Comparison of ENCODE assay signal across 21 cellular contexts in the genomic region with DNA sequence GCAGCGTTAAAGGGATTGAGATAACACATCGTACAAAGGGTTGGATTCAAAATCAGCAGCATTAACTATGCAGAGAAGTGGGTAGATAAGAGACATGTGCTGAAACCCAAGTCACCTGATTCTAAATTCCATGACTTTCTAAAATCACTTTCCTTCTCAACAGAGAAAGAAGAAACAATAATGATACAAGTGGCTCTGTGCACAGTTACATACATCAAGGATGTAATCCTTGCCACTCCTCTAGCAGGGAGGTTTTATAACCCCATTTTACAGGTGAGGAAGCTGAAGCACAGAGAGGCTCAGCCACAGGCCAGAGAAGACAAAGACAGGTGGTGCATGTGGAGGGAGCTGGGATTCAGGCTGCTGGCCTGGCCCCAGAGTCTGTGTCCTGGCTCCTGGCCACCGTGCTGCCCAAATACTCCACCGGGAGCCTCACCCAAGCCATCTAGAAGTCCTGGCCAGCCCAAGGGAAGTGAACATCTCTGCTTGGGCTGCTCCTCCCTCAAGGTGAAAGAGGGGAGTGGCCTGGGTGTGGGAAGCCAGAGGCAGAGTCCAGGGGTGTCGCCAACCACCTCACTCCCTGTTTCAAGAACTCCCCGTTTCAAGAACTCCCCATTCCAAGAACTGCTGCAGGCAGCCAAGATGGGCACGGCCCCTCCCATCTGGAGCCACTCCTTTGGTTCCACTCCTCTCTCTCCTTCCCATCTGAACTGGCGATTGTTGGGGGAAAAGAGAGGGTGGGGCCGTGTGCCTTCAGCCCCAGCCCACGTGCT.
DNase-seq lines count a peak whose midpoint lies in the region; ATAC-seq, FAIRE-seq and TF ChIP-seq lines count a peak whose summit lies in the region.
"Had no signal": no experiment of that assay in that cellular context is flagged by ENCODE, and none has a peak within 500 bp of the region (broad histone marks: within the 10 kb centered on the region; RNA-seq: fewer than 3 reads in every experiment).

No MANE protein-coding gene starts in this region.

- TF ChIP-seq CTCF in HCT116 (IDR thresholded peaks at IDR 0.05 in 2 of 3, conservative IDR thresholded peaks at IDR 0.05 in 1 of 3; ENCODE audit: borderline replicate concordance in 1 of 3, insufficient read depth in 1 of 3, low read depth in 2 of 3, low read length in 2 of 3) (no peak), sigmoid colon (IDR thresholded peaks at IDR 0.05) (no peak), GM13976 (IDR thresholded peaks at IDR 0.05; ENCODE audit: borderline replicate concordance, control extremely low read depth, extremely low read depth, insufficient read depth, missing control alignments) (no peak)

- CTCF ChIA-PET in HCT116 (lab: Charles Lee), result no interaction called here

- peak overlapping the region; percentile 21 to 96 (median 84); a peak in 19 of 22 replicates for H3K4me2 ChIP-seq in BLaER1 treated with 17β-estradiol and CSF1 and Interleukin-3, amounts not matched to agents 10 nM and 100 nM
- no peak overlapping the region for H3K4me2 ChIP-seq in HCT116 (ENCODE audit: low read length)

- no peak for TF ChIP-seq RAD21 in HCT116 (IDR thresholded peaks at IDR 0.05; ENCODE audit: low read depth)

- intact Hi-C loops in HCT116 (cut with micrococcal nuclease) (no loop called here), sigmoid colon (cut with DNase I) (no loop called here)

- H3K27me3 ChIP-seq in BLaER1 treated with 17β-estradiol and CSF1 and Interleukin-3, amounts not matched to agents 10 nM and 100 nM, result peaks cover 0 to 29% (median 0%) of the 10 kb centered on the region in 11 experiments; a peak in 5 of 22 replicates
- no peaks in the 10 kb centered on the region for H3K27me3 ChIP-seq in HCT116 (ENCODE audit: insufficient read depth, low read length)
- H3K27me3 ChIP-seq in sigmoid colon, result peaks cover 0 to 7% (median 0%) of the 10 kb centered on the region in 3 donors

- H2AFZ ChIP-seq in HCT116 (ENCODE audit: low read depth, low read length, poor library complexity, severe bottlenecking), result no peak overlapping the region

- no peak for TF ChIP-seq EP300 in sigmoid colon (IDR thresholded peaks at IDR 0.05)

- H3K36me3 ChIP-seq in BLaER1 treated with 17β-estradiol and CSF1 and Interleukin-3, amounts not matched to agents 10 nM and 100 nM, result no peaks in the 10 kb centered on the region
- H3K36me3 ChIP-seq in HCT116 (ENCODE audit: control insufficient read depth in 1 of 2, insufficient read depth in 2 of 2, low read length in 2 of 2) (no peaks in the 10 kb centered on the region), sigmoid colon (no peaks in the 10 kb centered on the region)

- H3K4me3 ChIP-seq in BLaER1 treated with 17β-estradiol and CSF1 and Interleukin-3, amounts not matched to agents 10 nM and 100 nM, result peak overlapping the region in 1 of 10 experiments; percentile 34; a peak in 1 of 20 replicates
- H3K4me3 ChIP-seq in HCT116 (replicated peaks in 1 of 2; ENCODE audit: low read depth in 1 of 2, low read length in 2 of 2), result no peak overlapping the region
- H3K4me3 ChIP-seq in sigmoid colon, result no peak overlapping the region

- in situ Hi-C loops in GM13976 (cut with MboI; ENCODE audit: low sequenced_read_pairs, unreplicated experiment), result no loop called here

- H3K9me2 ChIP-seq in HCT116 (ENCODE audit: insufficient read depth), result no peaks in the 10 kb centered on the region

- H3K79me2 ChIP-seq in HCT116 (ENCODE audit: insufficient read depth, low read length), result no peaks in the 10 kb centered on the region

- H3K27ac ChIP-seq in BLaER1 treated with 17β-estradiol and CSF1 and Interleukin-3, amounts not matched to agents 10 nM and 100 nM, result peak overlapping the region in 5 of 11 experiments; percentile 27 to 79 (median 68); a peak in 5 of 22 replicates
- H3K27ac ChIP-seq in HCT116 (ENCODE audit: low read depth, low read length) (no peak overlapping the region), sigmoid colon (no peak overlapping the region)
- H3K27ac ChIP-seq: C4-2B had no signal

- FAIRE-seq in RCC 7860 (lab: Jason Lieb, UNC), result no peak
- FAIRE-seq: D721Med, H1, HepG2 had no signal

- 25 to 60% methylated on average over 10 of the region's 10 CpGs for WGBS in sigmoid colon, 2 donors

- H3K4me1 ChIP-seq in BLaER1 treated with 17β-estradiol and CSF1 and Interleukin-3, amounts not matched to agents 10 nM and 100 nM, result peaks cover 18 to 84% (median 78%) of the 10 kb centered on the region in 10 experiments; a peak in 19 of 20 replicates
- peaks cover 6 to 11% of the 10 kb centered on the region in 2 experiments for H3K4me1 ChIP-seq in HCT116 (ENCODE audit: control insufficient read depth in 1 of 2, insufficient read depth in 2 of 2, low read length in 2 of 2)
- H3K4me1 ChIP-seq in sigmoid colon, result no peaks in the 10 kb centered on the region

- POLR2A ChIA-PET in HCT116 (lab: Charles Lee), result no interaction called here

- no peak for TF ChIP-seq POLR2A in HCT116 (IDR thresholded peaks at IDR 0.05; ENCODE audit: borderline replicate concordance, extremely low read depth, insufficient read depth, insufficient read length)
- TF ChIP-seq POLR2A in sigmoid colon (IDR thresholded peaks at IDR 0.05), result no peak

- H3K9ac ChIP-seq in BLaER1 treated with 17β-estradiol and CSF1 and Interleukin-3, amounts not matched to agents 10 nM and 100 nM, result peak overlapping the region in 4 of 11 experiments; percentile 59 to 70 (median 64); a peak in 5 of 22 replicates
- no peak overlapping the region for H3K9ac ChIP-seq in HCT116 (ENCODE audit: low read length)

- H4K20me1 ChIP-seq in BLaER1 treated with 17β-estradiol and CSF1 and Interleukin-3, amounts not matched to agents 10 nM and 100 nM, result peaks cover 0 to 27% (median 10%) of the 10 kb centered on the region in 11 experiments; a peak in 10 of 22 replicates
- no peaks in the 10 kb centered on the region for H4K20me1 ChIP-seq in HCT116 (ENCODE audit: insufficient read depth)

- H3K9me3 ChIP-seq in BLaER1 treated with 17β-estradiol and CSF1 and Interleukin-3, amounts not matched to agents 10 nM and 100 nM (replicated peaks in 1 of 11), result peaks cover 8 to 17% (median 11%) of the 10 kb centered on the region in 11 experiments
- no peaks in the 10 kb centered on the region for H3K9me3 ChIP-seq in HCT116 (ENCODE audit: control insufficient read depth in 1 of 2, insufficient read depth in 1 of 2, low read depth in 1 of 2, low read length in 2 of 2)
- peaks cover 0 to 8% (median 3%) of the 10 kb centered on the region in 4 donors for H3K9me3 ChIP-seq in sigmoid colon

- DNase-seq in HCT116 (ENCODE audit: low read depth, low spot score), result no peak
- peak; percentile 86 for DNase-seq in cerebellum (ENCODE audit: low spot score)
- peak; percentile 59 for DNase-seq in sigmoid colon
- no peak for DNase-seq in GM13976 (ENCODE audit: low spot score)
- DNase-seq in RCC 7860 (ENCODE audit: low spot score), result no peak
- no peak for DNase-seq in NCI-H1694 treated with DMSO at 0.1 percent for 48 hours (lab: John Stamatoyannopoulos, UW)
- DNase-seq: GDM1, HFFc6, KBM-7, NCI-H1105, NCI-H2107, NCI-H524, NCI-H82, SW 1271 had no signal

- ATAC-seq in HCT116, result peak; percentile 55
- ATAC-seq: HepG2, Panc1, Right ventricle myocardium inferior had no signal

- no TSS peak for BruUV-seq in HCT116 (replicated peaks; lab: Mats Ljungman, UMichigan)

- RAD21 ChIA-PET in HCT116 (lab: Charles Lee; ENCODE audit: low non-redundant PET in 1 of 2, low total read pairs in 2 of 2, uncharacterized antibody in 2 of 2, unreplicated experiment in 2 of 2), result no interaction called here

TF ChIP-seq in HCT116, 20 proteins besides CTCF, POLR2A, EP300 and RAD21 (continues in another document):
- TF ChIP-seq ZNF274 (IDR thresholded peaks at IDR 0.05; ENCODE audit: low read depth, low read length) (no peak), CEBPB (IDR thresholded peaks at IDR 0.05; ENCODE audit: low read depth) (no peak), SIN3A (IDR thresholded peaks at IDR 0.05; ENCODE audit: low read depth) (no peak), ZFX (IDR thresholded peaks at IDR 0.05) (no peak), ELF1 (IDR thresholded peaks at IDR 0.05; ENCODE audit: borderline replicate concordance, low read depth) (no peak), SRF (IDR thresholded peaks at IDR 0.05; ENCODE audit: low read depth) (no peak), EZH2phosphoT487 (IDR thresholded peaks at IDR 0.05; ENCODE audit: borderline replicate concordance) (no peak), YY1 (IDR thresholded peaks at IDR 0.05; ENCODE audit: extremely low read depth, insufficient replicate concordance, low read depth, low read length) (no peak)
- TF ChIP-seq, protein P1, sequence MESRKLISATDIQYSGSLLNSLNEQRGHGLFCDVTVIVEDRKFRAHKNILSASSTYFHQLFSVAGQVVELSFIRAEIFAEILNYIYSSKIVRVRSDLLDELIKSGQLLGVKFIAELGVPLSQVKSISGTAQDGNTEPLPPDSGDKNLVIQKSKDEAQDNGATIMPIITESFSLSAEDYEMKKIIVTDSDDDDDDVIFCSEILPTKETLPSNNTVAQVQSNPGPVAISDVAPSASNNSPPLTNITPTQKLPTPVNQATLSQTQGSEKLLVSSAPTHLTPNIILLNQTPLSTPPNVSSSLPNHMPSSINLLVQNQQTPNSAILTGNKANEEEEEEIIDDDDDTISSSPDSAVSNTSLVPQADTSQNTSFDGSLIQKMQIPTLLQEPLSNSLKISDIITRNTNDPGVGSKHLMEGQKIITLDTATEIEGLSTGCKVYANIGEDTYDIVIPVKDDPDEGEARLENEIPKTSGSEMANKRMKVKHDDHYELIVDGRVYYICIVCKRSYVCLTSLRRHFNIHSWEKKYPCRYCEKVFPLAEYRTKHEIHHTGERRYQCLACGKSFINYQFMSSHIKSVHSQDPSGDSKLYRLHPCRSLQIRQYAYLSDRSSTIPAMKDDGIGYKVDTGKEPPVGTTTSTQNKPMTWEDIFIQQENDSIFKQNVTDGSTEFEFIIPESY (IDR thresholded peaks at IDR 0.05; ENCODE audit: extremely low read depth, insufficient replicate concordance, low read length), result no peak
- TF ChIP-seq, protein P2, sequence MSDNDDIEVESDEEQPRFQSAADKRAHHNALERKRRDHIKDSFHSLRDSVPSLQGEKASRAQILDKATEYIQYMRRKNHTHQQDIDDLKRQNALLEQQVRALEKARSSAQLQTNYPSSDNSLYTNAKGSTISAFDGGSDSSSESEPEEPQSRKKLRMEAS (IDR thresholded peaks at IDR 0.05), result no peak

Comparison
In these comparisons a context has a peak if more than half of its experiments do, and no peak if none do; other contexts are left out.
1. DNase-seq: peak in cerebellum (single experiment) and sigmoid colon (single experiment); none in HCT116 (single experiment), GM13976 (single experiment), RCC 7860 (single experiment) and NCI-H1694 treated with DMSO at 0.1 percent for 48 hours (single experiment).